30 cellular contexts compared by ENCODE assay signal in genomic region chr15:25743160-25743908, GRCh38.
DNase-seq lines count a peak whose midpoint lies in the region; ATAC-seq and TF ChIP-seq lines count a peak whose summit lies in the region.
"Had no signal": no experiment of that assay in that cellular context is flagged by ENCODE, and none has a peak within 500 bp of the region (broad histone marks: within the 10 kb centered on the region; RNA-seq: fewer than 3 reads in every experiment).

No MANE protein-coding gene starts in this region.

- H3K9me3 Mint-ChIP-seq in activated T-cell treated with anti-CD3 and anti-CD28 coated beads, Interleukin-2, amount 50 U/mL, for 24 hours, result no peaks in the 10 kb centered on the region
- no peaks in the 10 kb centered on the region for H3K9me3 Mint-ChIP-seq in CD4-positive, alpha-beta memory T cell
- H3K9me3 Mint-ChIP-seq: activated T-helper 1 cell treated with anti-CD3 and anti-CD28 coated beads, Interleukin-12 subunit alpha, Interleukin-12 subunit beta, Interleukin-2, Interleukin-4 antibody, amounts not matched to agents 30 ng/mL and 10 ng/mL and 1 ng/mL, durations not matched to agents 14 hours and 24 hours and 36 hours; stimulated activated naive B cell treated with anti-CD40 and anti-IgM and Interleukin-4, amounts not matched to agents 10 μg/mL and 1 μg/mL and 100 μg/mL, for 72 hours had no signal

- POLR2A ChIA-PET in CD4-positive, alpha-beta memory T cell (lab: Charles Lee; ENCODE audit: partially characterized antibody), result no interaction called here

- no peak overlapping the region for H3K27ac ChIP-seq in vagina
- H3K27ac ChIP-seq in CD4-positive, alpha-beta memory T cell (ENCODE audit: low read depth, low read length), result no peak overlapping the region
- H3K27ac ChIP-seq: lower lobe of right lung, suprapubic skin, uterus, VCaP had no signal

- no peaks in the 10 kb centered on the region for H3K27me3 ChIP-seq in vagina
- no peaks in the 10 kb centered on the region for H3K27me3 ChIP-seq in CD4-positive, alpha-beta memory T cell (ENCODE audit: insufficient read depth, low read length)
- H3K27me3 ChIP-seq: suprapubic skin, uterus had no signal

- no peak for TF ChIP-seq POLR2A in vagina (IDR thresholded peaks at IDR 0.05)

- TF ChIP-seq CTCF in vagina (IDR thresholded peaks at IDR 0.05), result no peak

- H3K27ac Mint-ChIP-seq in activated T-cell treated with anti-CD3 and anti-CD28 coated beads, Interleukin-2, amount 50 U/mL, for 24 hours, result peak overlapping the region; percentile 44
- H3K27ac Mint-ChIP-seq in CD4-positive, alpha-beta memory T cell, result no peak overlapping the region
- H3K27ac Mint-ChIP-seq: activated T-helper 1 cell treated with anti-CD3 and anti-CD28 coated beads, Interleukin-12 subunit alpha, Interleukin-12 subunit beta, Interleukin-2, Interleukin-4 antibody, amounts not matched to agents 30 ng/mL and 10 ng/mL and 1 ng/mL, durations not matched to agents 14 hours and 24 hours and 36 hours had no signal

- no peaks in the 10 kb centered on the region for H3K36me3 ChIP-seq in vagina
- no peaks in the 10 kb centered on the region for H3K36me3 ChIP-seq in CD4-positive, alpha-beta memory T cell (ENCODE audit: insufficient read depth, low read length)
- H3K36me3 ChIP-seq: lower lobe of right lung, suprapubic skin, uterus had no signal

- H3K4me3 ChIP-seq in vagina, result no peak overlapping the region
- H3K4me3 ChIP-seq in CD4-positive, alpha-beta memory T cell (ENCODE audit: low read length in 2 of 2), result no peak overlapping the region
- H3K4me3 ChIP-seq: lower lobe of right lung, mucosa of descending colon, suprapubic skin, uterus had no signal

- peaks cover 23% of the 10 kb centered on the region for H3K36me3 Mint-ChIP-seq in activated T-cell treated with anti-CD3 and anti-CD28 coated beads, Interleukin-2, amount 50 U/mL, for 24 hours (ENCODE audit: low read depth)
- H3K36me3 Mint-ChIP-seq in CD4-positive, alpha-beta memory T cell, result peaks cover 0 to 6% of the 10 kb centered on the region in 2 donors
- H3K36me3 Mint-ChIP-seq: stimulated activated naive B cell treated with anti-CD40 and anti-IgM and Interleukin-4, amounts not matched to agents 10 μg/mL and 1 μg/mL and 100 μg/mL, for 72 hours had no signal

- H3K4me1 ChIP-seq in vagina, result no peaks in the 10 kb centered on the region
- peaks cover 6% of the 10 kb centered on the region for H3K4me1 ChIP-seq in CD4-positive, alpha-beta memory T cell (ENCODE audit: insufficient read depth, low read length)
- H3K4me1 ChIP-seq: uterus had no signal

- H3K27me3 Mint-ChIP-seq in activated T-cell treated with anti-CD3 and anti-CD28 coated beads, Interleukin-2, amount 50 U/mL, for 24 hours, result no peaks in the 10 kb centered on the region
- no peaks in the 10 kb centered on the region for H3K27me3 Mint-ChIP-seq in CD4-positive, alpha-beta memory T cell

- no peak for DNase-seq in activated T-cell treated with anti-CD3 and anti-CD28 coated beads, Interleukin-2, amount 50 U/mL, for 24 hours
- DNase-seq in activated T-cell treated with anti-CD3 and anti-CD28 coated beads for 4 hours (no peak), ecto neural progenitor cell (ENCODE audit: low spot score) (peak; percentile 19), islet precursor cell (peak; percentile 24), vagina (ENCODE audit: extremely low spot score in 2 of 2) (peak; percentile 28 to 60), mucosa of gallbladder (ENCODE audit: low spot score) (no peak)
- DNase-seq in CD4-positive, alpha-beta memory T cell, result no peak
- DNase-seq: activated CD4-positive, alpha-beta T cell treated with anti-CD3 and anti-CD28 coated beads for 4 hours; activated naive CD4-positive, alpha-beta T cell treated with anti-CD3 and anti-CD28 coated beads, Interleukin-2, amount 50 U/mL, for 16 hours; amygdala; caudate nucleus; dermis blood vessel endothelial cell; DMS153; H7; kidney; lower lobe of right lung; mucosa of descending colon; NCI-H1048; NCI-H1694; posterior cingulate gyrus; SIG-M5; stimulated activated CD4-positive, alpha-beta T cell treated with anti-CD3 and anti-CD28 coated beads, Interleukin-15, amount 100 ng/mL, for 24 hours; stimulated activated naive B cell treated with anti-CD40 and anti-IgM and Interleukin-4, amounts not matched to agents 10 μg/mL and 1 μg/mL and 100 μg/mL, for 72 hours; T-helper 9 cell; uterus had no signal

- CTCF ChIA-PET in CD4-positive, alpha-beta memory T cell (lab: Charles Lee; ENCODE audit: partially characterized antibody), result interaction anchor here (4.1 kb wide), 1 partner anchor 190 kb away, joined by 15 read pairs; no protein-coding TSS in a partner anchor

- no peak for ATAC-seq in GM18519 (IDR thresholded peaks at IDR 0.05; ENCODE audit: low FRiP score, unreplicated experiment)
- ATAC-seq: lower lobe of right lung; mucosa of descending colon; Panc1; stimulated activated naive B cell treated with anti-CD40 and anti-IgM and Interleukin-4, amounts not matched to agents 10 μg/mL and 1 μg/mL and 100 μg/mL, for 72 hours had no signal

- intact Hi-C loops in vagina (cut with DNase I), result no loop called here
- intact Hi-C loops in CD4-positive, alpha-beta memory T cell (cut with micrococcal nuclease), result loop anchor here (10.0 kb wide), 1 partner anchor 121 kb away; the partner anchor contains the start of gene ATP10A

- H3K4me3 Mint-ChIP-seq in activated T-cell treated with anti-CD3 and anti-CD28 coated beads, Interleukin-2, amount 50 U/mL, for 24 hours, result no peak overlapping the region
- H3K4me3 Mint-ChIP-seq in CD4-positive, alpha-beta memory T cell, result no peak overlapping the region
- H3K4me3 Mint-ChIP-seq: activated T-helper 1 cell treated with anti-CD3 and anti-CD28 coated beads, Interleukin-12 subunit alpha, Interleukin-12 subunit beta, Interleukin-2, Interleukin-4 antibody, amounts not matched to agents 30 ng/mL and 10 ng/mL and 1 ng/mL, durations not matched to agents 14 hours and 24 hours and 36 hours; stimulated activated naive B cell treated with anti-CD40 and anti-IgM and Interleukin-4, amounts not matched to agents 10 μg/mL and 1 μg/mL and 100 μg/mL, for 72 hours had no signal

- no peaks in the 10 kb centered on the region for H3K9me3 ChIP-seq in vagina
- no peaks in the 10 kb centered on the region for H3K9me3 ChIP-seq in CD4-positive, alpha-beta memory T cell (ENCODE audit: control insufficient read depth in 1 of 2, low read length in 2 of 2)
- H3K9me3 ChIP-seq: lower lobe of right lung, suprapubic skin, uterus had no signal

- H3K4me1 Mint-ChIP-seq in activated T-cell treated with anti-CD3 and anti-CD28 coated beads, Interleukin-2, amount 50 U/mL, for 24 hours (ENCODE audit: low read depth), result peaks cover 42% of the 10 kb centered on the region
- peaks cover 11 to 31% (median 21%) of the 10 kb centered on the region in 4 donors for H3K4me1 Mint-ChIP-seq in CD4-positive, alpha-beta memory T cell

Comparison
In these comparisons a context has a peak if more than half of its experiments do, and no peak if none do; other contexts are left out.
1. DNase-seq: peak in ecto neural progenitor cell (single experiment), islet precursor cell (single experiment) and vagina (2 of 2); none in activated T-cell treated with anti-CD3 and anti-CD28 coated beads, Interleukin-2, amount 50 U/mL, for 24 hours (single experiment), activated T-cell treated with anti-CD3 and anti-CD28 coated beads for 4 hours (single experiment), mucosa of gallbladder (single experiment) and CD4-positive, alpha-beta memory T cell (0 of 5).